ENCODE assay signal across 9 cellular contexts in the genomic region with DNA sequence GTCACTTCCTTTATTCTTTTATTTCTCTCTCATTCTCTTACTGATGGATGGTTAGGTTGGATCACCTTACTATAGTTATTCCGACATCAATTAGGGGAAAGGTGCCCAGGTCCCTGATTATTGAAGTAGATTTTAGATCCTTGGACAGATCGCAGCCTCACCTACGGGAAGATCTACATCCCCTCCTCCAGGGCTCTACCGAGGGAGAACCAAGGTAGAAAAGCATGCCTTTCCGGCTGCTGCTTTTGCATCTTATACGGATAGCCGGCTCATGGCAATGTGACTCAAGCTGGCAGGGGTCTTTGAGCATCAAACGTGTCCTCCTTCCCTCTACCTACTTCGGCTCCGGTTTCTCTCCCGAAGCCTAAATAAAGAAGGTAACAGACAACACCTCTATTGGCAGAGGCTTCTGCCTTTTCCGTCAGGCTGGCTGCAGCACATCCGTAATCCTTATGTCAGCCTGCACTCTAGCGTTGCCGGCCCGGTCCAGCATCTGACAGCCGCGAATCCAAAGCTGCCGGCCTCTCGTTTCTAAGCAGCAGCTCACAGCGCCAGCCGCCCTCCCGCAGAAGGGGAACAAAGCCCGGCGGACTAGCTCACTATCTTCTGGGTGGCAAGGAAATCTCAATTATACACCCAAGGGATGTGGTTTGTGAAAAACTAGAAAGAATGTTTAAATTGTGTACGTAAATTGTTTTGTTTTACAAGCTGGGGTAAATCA. TPM values are rescaled to one million over a fixed set of nuclear protein-coding genes. Genes with fewer than 3 reads are reported as not detected.
DNase-seq lines count a peak whose midpoint lies in the region; ATAC-seq and TF ChIP-seq lines count a peak whose summit lies in the region.
"Had no signal": no experiment of that assay in that cellular context is flagged by ENCODE, and none has a peak within 500 bp of the region (broad histone marks: within the 10 kb centered on the region; RNA-seq: fewer than 3 reads in every experiment).

No MANE protein-coding gene starts in this region.

- H3K4me1 ChIP-seq in body of pancreas (no peaks in the 10 kb centered on the region), iPS-20b (ENCODE audit: insufficient read depth, low read length) (peaks cover 8% of the 10 kb centered on the region; the same call in 1 of the 2 replicates), OCI-LY7 (ENCODE audit: insufficient read depth, low read length, poor library complexity, severe bottlenecking) (no peaks in the 10 kb centered on the region)

- no peak for TF ChIP-seq POLR2A in body of pancreas (IDR thresholded peaks at IDR 0.05)

- H3K9me3 ChIP-seq in body of pancreas (no peaks in the 10 kb centered on the region), iPS-20b (ENCODE audit: insufficient read depth, low read depth, low read length) (no peaks in the 10 kb centered on the region), OCI-LY7 (ENCODE audit: low read length) (no peaks in the 10 kb centered on the region)

- POLR2A ChIA-PET in OCI-LY7 (lab: Charles Lee): no interaction called here

- TF ChIP-seq CTCF in body of pancreas (IDR thresholded peaks at IDR 0.05) (peak in 3 of 7 experiments; percentile 20 to 34 (median 23)), OCI-LY7 (conservative IDR thresholded peaks at IDR 0.05; ENCODE audit: low read length) (no peak), omental fat pad (IDR thresholded peaks at IDR 0.05) (no peak)

- H3K27me3 ChIP-seq in body of pancreas: no peaks in the 10 kb centered on the region
- H3K27me3 ChIP-seq in iPS-20b (ENCODE audit: insufficient read depth, low read length): peaks cover 30% of the 10 kb centered on the region

- no peak for ATAC-seq in body of pancreas
- no peak for ATAC-seq in stimulated activated naive CD8-positive, alpha-beta T cell treated with anti-CD3 and anti-CD28 coated beads, Interleukin-15, Interleukin-2, amounts not matched to agents 100 U/mL and 50 U/mL, for 24 hours
- ATAC-seq in omental fat pad (ENCODE audit: low FRiP score): no peak

- intact Hi-C loops in body of pancreas (cut with DNase I): no loop called here
- intact Hi-C loops in OCI-LY7 (cut with micrococcal nuclease; ENCODE audit: unreplicated experiment): no loop called here

- H3K9me2 ChIP-seq in OCI-LY7 (ENCODE audit: insufficient read depth, low read length): no peaks in the 10 kb centered on the region

- H4K20me1 ChIP-seq in OCI-LY7 (ENCODE audit: insufficient read depth, low read length): no peaks in the 10 kb centered on the region

- peak; percentile 21 for DNase-seq in DMS79 treated with DMSO at 0.1 percent for 48 hours (lab: John Stamatoyannopoulos, UW)
- DNase-seq in DMS79 (lab: John Stamatoyannopoulos, UW): no peak
- peak; percentile 75 for DNase-seq in NCI-H1092 treated with DMSO at 0.1 percent for 48 hours (lab: John Stamatoyannopoulos, UW)
- peak; percentile 16 to 58 (median 45) for DNase-seq in body of pancreas
- peak; percentile 5 for DNase-seq in stimulated activated naive CD8-positive, alpha-beta T cell treated with anti-CD3 and anti-CD28 coated beads, Interleukin-15, Interleukin-2, amounts not matched to agents 100 U/mL and 50 U/mL, for 24 hours
- DNase-seq in OCI-LY7 (ENCODE audit: low spot score): no peak
- DNase-seq in omental fat pad (ENCODE audit: low spot score): no peak
- DNase-seq: activated B cell treated with CpG ODN at 0.5 μM for 24 hours had no signal

- H3K4me2 ChIP-seq in OCI-LY7 (ENCODE audit: low read length): no peak overlapping the region

- H3K4me3 ChIP-seq in body of pancreas (no peak overlapping the region), iPS-20b (ENCODE audit: low read length) (peak overlapping the region; percentile 56; the same call in 1 of the 2 replicates), OCI-LY7 (ENCODE audit: low read depth, low read length, poor library complexity, severe bottlenecking) (no peak overlapping the region)

- H3K9ac ChIP-seq in iPS-20b (ENCODE audit: low read depth, low read length): no peak overlapping the region

- H3K36me3 ChIP-seq in body of pancreas (replicated peaks in 1 of 2; ENCODE audit: insufficient read depth in 1 of 2, low read depth in 2 of 2) (no peaks in the 10 kb centered on the region), iPS-20b (ENCODE audit: insufficient read depth, low read depth, low read length) (no peaks in the 10 kb centered on the region), OCI-LY7 (ENCODE audit: insufficient read depth, low read length) (no peaks in the 10 kb centered on the region)

- no TSS peak for BruUV-seq in OCI-LY7 (replicated peaks; lab: Mats Ljungman, UMichigan)

- CTCF ChIA-PET in OCI-LY7 (lab: Charles Lee; ENCODE audit: unreplicated experiment): no interaction called here

- no peak overlapping the region for H2AFZ ChIP-seq in OCI-LY7 (ENCODE audit: low read length)

- no peaks in the 10 kb centered on the region for H3K79me2 ChIP-seq in OCI-LY7 (ENCODE audit: insufficient read depth, low read depth, low read length)

- 13 to 18% methylated on average over 26 of the region's 26 CpGs for WGBS in body of pancreas, 2 donors

- H3K27ac ChIP-seq in body of pancreas (no peak overlapping the region), iPS-20b (ENCODE audit: low read length) (no peak overlapping the region), OCI-LY7 (ENCODE audit: low read depth, low read length, poor library complexity, severe bottlenecking) (no peak overlapping the region)

RNA-seq across cellular contexts. Expression of gene IRX6, which starts 46.9 kb away (rescaled TPM):
- total RNA-seq in body of pancreas: under 1 TPM in 1 of 2 donors, not detected in 1; 0.66 TPM
- total RNA-seq in OCI-LY7 (2014; rRNA removed; shearing (Covaris generic)): not detected in 2 replicates
- total RNA-seq in OCI-LY7 (2022): not detected in 2 replicates
- 10 to 100 TPM in 2 of 4 donors, 1 to 10 TPM in 2; 1.1 to 34.0 (median 10.4) TPM for total RNA-seq in omental fat pad

Comparison
In these comparisons a context has a peak if more than half of its experiments do, and no peak if none do; other contexts are left out.
1. DNase-seq: peak in DMS79 treated with DMSO at 0.1 percent for 48 hours (single experiment), NCI-H1092 treated with DMSO at 0.1 percent for 48 hours (single experiment), body of pancreas (4 of 4) and stimulated activated naive CD8-positive, alpha-beta T cell treated with anti-CD3 and anti-CD28 coated beads, Interleukin-15, Interleukin-2, amounts not matched to agents 100 U/mL and 50 U/mL, for 24 hours (single experiment); none in DMS79 (single experiment), OCI-LY7 (single experiment) and omental fat pad (single experiment).